ENCODE assay signal across 34 cellular contexts in the genomic region with DNA sequence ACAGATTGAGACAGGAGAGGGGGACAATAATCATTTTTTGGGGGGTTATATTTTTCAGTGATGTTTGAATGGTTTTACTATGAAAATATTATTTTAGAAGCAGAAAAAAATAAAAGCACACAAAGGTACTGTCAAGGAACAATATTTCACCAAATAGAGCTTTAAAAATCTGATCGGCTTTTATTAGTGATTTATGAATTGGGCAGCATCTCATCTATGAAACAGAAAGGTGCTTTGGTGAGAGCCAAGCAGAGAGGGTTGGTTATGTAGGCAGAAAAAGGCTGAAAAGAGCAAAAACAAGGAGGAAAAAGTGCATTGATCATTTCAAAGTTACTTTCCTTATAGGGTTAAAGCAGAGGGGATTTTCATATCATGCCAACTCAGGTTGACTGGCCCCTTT. TPM values are rescaled to one million over a fixed set of nuclear protein-coding genes. Genes with fewer than 3 reads are reported as not detected.
"Had no signal": no experiment of that assay in that cellular context is flagged by ENCODE, and none has a peak within 500 bp of the region (broad histone marks: within the 10 kb centered on the region; RNA-seq: fewer than 3 reads in every experiment).

No MANE protein-coding gene starts in this region.

- H3K36me3 ChIP-seq: colonic mucosa, esophagus squamous epithelium, gastrocnemius medialis, heart right ventricle, left lung, lower lobe of right lung had no signal

- H3K4me1 ChIP-seq: colonic mucosa, gastrocnemius medialis, left lung, lower lobe of right lung had no signal

- H3K27me3 ChIP-seq: colonic mucosa, esophagus squamous epithelium, gastrocnemius medialis, heart right ventricle, left lung had no signal

- H3K4me3 ChIP-seq: colonic mucosa, esophagus squamous epithelium, gastrocnemius medialis, heart right ventricle, left lung, lower lobe of right lung, mucosa of descending colon had no signal

- FAIRE-seq: endometrium, islet of Langerhans, keratinocyte had no signal

- H3K27ac ChIP-seq: colonic mucosa, epithelial cell of prostate, esophagus squamous epithelium, gastrocnemius medialis, heart right ventricle, left lung, lower lobe of right lung had no signal

- ATAC-seq: effector memory CD8-positive, alpha-beta T cell; esophagus mucosa; gastrocnemius medialis; heart right ventricle; left cardiac atrium; left lung; left ventricle myocardium superior; lower lobe of right lung; mucosa of descending colon had no signal

- H3K9me3 ChIP-seq: colonic mucosa, esophagus squamous epithelium, gastrocnemius medialis, heart right ventricle, left lung, lower lobe of right lung, mucosa of descending colon had no signal

- H3K9me3 Mint-ChIP-seq: dendritic cell treated with granulocyte-macrophage colony-stimulating factor and Interleukin-4, amounts not matched to agents 40 ng/mL and 50 ng/mL, for 4 days; effector memory CD8-positive, alpha-beta T cell; endodermal cell; naive B cell had no signal

- H3K27me3 Mint-ChIP-seq: dendritic cell treated with granulocyte-macrophage colony-stimulating factor and Interleukin-4, amounts not matched to agents 40 ng/mL and 50 ng/mL, for 4 days had no signal

- H3K36me3 Mint-ChIP-seq: mesothelial cell of epicardium, naive B cell had no signal

- H3K27ac Mint-ChIP-seq: dendritic cell treated with granulocyte-macrophage colony-stimulating factor and Interleukin-4, amounts not matched to agents 40 ng/mL and 50 ng/mL, for 4 days; effector memory CD8-positive, alpha-beta T cell; endodermal cell; mesothelial cell of epicardium; naive B cell had no signal

- H3K4me3 Mint-ChIP-seq: dendritic cell treated with granulocyte-macrophage colony-stimulating factor and Interleukin-4, amounts not matched to agents 40 ng/mL and 50 ng/mL, for 4 days; effector memory CD8-positive, alpha-beta T cell; endodermal cell; mesothelial cell of epicardium had no signal

- H3K4me1 Mint-ChIP-seq: endodermal cell had no signal

- DNase-seq: colonic mucosa; cortex of kidney; effector CD8-positive, alpha-beta T cell; effector memory CD8-positive, alpha-beta T cell; endodermal cell; erythroblast; esophagus squamous epithelium; foreskin fibroblast; foreskin melanocyte; gastrocnemius medialis; glutamatergic neuron; head of caudate nucleus; heart right ventricle; hippocampal formation; left cardiac atrium; left lung; left ventricle myocardium superior; lower lobe of right lung; mesenchymal stem cell; mucosa of descending colon; naive B cell had no signal

RNA-seq across cellular contexts. Expression of gene CPA2, which starts 26.4 kb away (rescaled TPM):
- total RNA-seq: dermis microvascular lymphatic vessel endothelial cell, esophagus mucosa, esophagus squamous epithelium, gastrocnemius medialis, glomerular endothelial cell, kidney epithelial cell, left lung, left ventricle myocardium superior, lower lobe of right lung, lung microvascular endothelial cell, myocyte had no signal

RNA-seq across cellular contexts. Expression of gene SSMEM1, which starts 32.6 kb away (rescaled TPM):
- total RNA-seq: colonic mucosa, dermis microvascular lymphatic vessel endothelial cell, endodermal cell, esophagus mucosa, esophagus squamous epithelium, gastrocnemius medialis, glomerular endothelial cell, heart right ventricle, kidney epithelial cell, left cardiac atrium, left lung, left ventricle myocardium superior, lower leg skin, lower lobe of right lung, lung microvascular endothelial cell, mesothelial cell of epicardium, mucosa of descending colon, myocyte had no signal
- polyA plus RNA-seq: heart right ventricle, keratinocyte had no signal

RNA-seq across cellular contexts. Expression of gene CPA4, which starts 52.7 kb away (rescaled TPM):
- total RNA-seq: colonic mucosa, dermis microvascular lymphatic vessel endothelial cell, endodermal cell, gastrocnemius medialis, lower lobe of right lung, lung microvascular endothelial cell, mucosa of descending colon had no signal
